Comparison of ENCODE assay signal across 1 cellular context in genomic region chr7:101220295-101220694, GRCh38.
TF ChIP-seq lines count a peak whose summit lies in the region.

No MANE protein-coding gene starts in this region.

TF ChIP-seq in HepG2, 621 proteins besides CTCF, POLR2A, EP300 and RAD21 (continued from another document and continues in another):
- TF ChIP-seq GABPA (IDR thresholded peaks at IDR 0.05; ENCODE audit: low read depth, low read length) = no peak
- TF ChIP-seq GABPA (CRISPR knock-in tag; IDR thresholded peaks at IDR 0.05; ENCODE audit: low read depth) = no peak
- 0 out of 2 replicates have a peak, but pooled peaks have one; percentile 28 for TF ChIP-seq CHD4 (IDR thresholded peaks at IDR 0.05; ENCODE audit: borderline replicate concordance, low read length)
- TF ChIP-seq USF2 (IDR thresholded peaks at IDR 0.05; ENCODE audit: low read depth, low read length) = no peak
- peak; percentile 24; the same call in 1 of the 2 replicates for TF ChIP-seq USF2 (CRISPR knock-in tag; IDR thresholded peaks at IDR 0.05; ENCODE audit: borderline replicate concordance)
- peak; percentile 74 for TF ChIP-seq NR2F6 (IDR thresholded peaks at IDR 0.05)
- peak; percentile 82 for TF ChIP-seq NR2F6 (CRISPR knock-in tag; IDR thresholded peaks at IDR 0.05)
- TF ChIP-seq ZNF383 (CRISPR knock-in tag; IDR thresholded peaks at IDR 0.05; ENCODE audit: borderline replicate concordance) = no peak
- no peak for TF ChIP-seq ZNF674 (CRISPR knock-in tag; IDR thresholded peaks at IDR 0.05; ENCODE audit: low read depth)
- no peak for TF ChIP-seq KLF13 (CRISPR knock-in tag; IDR thresholded peaks at IDR 0.05)
- TF ChIP-seq PRMT3 (CRISPR knock-in tag; IDR thresholded peaks at IDR 0.05; ENCODE audit: borderline replicate concordance, low read depth) = no peak
- TF ChIP-seq KDM1A (CRISPR knock-in tag; IDR thresholded peaks at IDR 0.05) = 0 out of 2 replicates have a peak, but pooled peaks have one; percentile 10
- TF ChIP-seq ZGPAT (CRISPR knock-in tag; IDR thresholded peaks at IDR 0.05) = 0 out of 2 replicates have a peak, but pooled peaks have one; percentile 39
- TF ChIP-seq ZFP1 (CRISPR knock-in tag; IDR thresholded peaks at IDR 0.05) = no peak
- TF ChIP-seq HCFC1 (IDR thresholded peaks at IDR 0.05; ENCODE audit: low read depth, low read length) = no peak
- no peak for TF ChIP-seq ZBTB8A (CRISPR knock-in tag; IDR thresholded peaks at IDR 0.05; ENCODE audit: borderline replicate concordance, low read depth)
- TF ChIP-seq ZNF619 (CRISPR knock-in tag; IDR thresholded peaks at IDR 0.05) = no peak
- TF ChIP-seq, protein P1, sequence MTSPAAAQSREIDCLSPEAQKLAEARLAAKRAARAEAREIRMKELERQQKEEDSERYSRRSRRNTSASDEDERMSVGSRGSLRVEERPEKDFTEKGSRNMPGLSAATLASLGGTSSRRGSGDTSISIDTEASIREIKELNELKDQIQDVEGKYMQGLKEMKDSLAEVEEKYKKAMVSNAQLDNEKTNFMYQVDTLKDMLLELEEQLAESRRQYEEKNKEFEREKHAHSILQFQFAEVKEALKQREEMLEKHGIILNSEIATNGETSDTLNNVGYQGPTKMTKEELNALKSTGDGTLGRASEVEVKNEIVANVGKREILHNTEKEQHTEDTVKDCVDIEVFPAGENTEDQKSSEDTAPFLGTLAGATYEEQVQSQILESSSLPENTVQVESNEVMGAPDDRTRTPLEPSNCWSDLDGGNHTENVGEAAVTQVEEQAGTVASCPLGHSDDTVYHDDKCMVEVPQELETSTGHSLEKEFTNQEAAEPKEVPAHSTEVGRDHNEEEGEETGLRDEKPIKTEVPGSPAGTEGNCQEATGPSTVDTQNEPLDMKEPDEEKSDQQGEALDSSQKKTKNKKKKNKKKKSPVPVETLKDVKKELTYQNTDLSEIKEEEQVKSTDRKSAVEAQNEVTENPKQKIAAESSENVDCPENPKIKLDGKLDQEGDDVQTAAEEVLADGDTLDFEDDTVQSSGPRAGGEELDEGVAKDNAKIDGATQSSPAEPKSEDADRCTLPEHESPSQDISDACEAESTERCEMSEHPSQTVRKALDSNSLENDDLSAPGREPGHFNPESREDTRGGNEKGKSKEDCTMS (CRISPR knock-in tag; conservative IDR thresholded peaks at IDR 0.05) = no peak
- no peak for TF ChIP-seq EED (CRISPR knock-in tag; IDR thresholded peaks at IDR 0.05)
- TF ChIP-seq FOXA3 (CRISPR knock-in tag; IDR thresholded peaks at IDR 0.05) = peak; percentile 55
- peak; percentile 53; the same call in 1 of the 2 replicates for TF ChIP-seq PHF21A (CRISPR knock-in tag; IDR thresholded peaks at IDR 0.05)
- TF ChIP-seq POLR2AphosphoS2 (IDR thresholded peaks at IDR 0.05; ENCODE audit: low read depth, low read length) = no peak
- peak; percentile 96 for TF ChIP-seq HNF4A (CRISPR knock-in tag; IDR thresholded peaks at IDR 0.05)
- no peak for TF ChIP-seq ZBTB46 (CRISPR knock-in tag; IDR thresholded peaks at IDR 0.05; ENCODE audit: borderline replicate concordance)
- TF ChIP-seq ZMYM3 (CRISPR knock-in tag; IDR thresholded peaks at IDR 0.05) = peak; percentile 21; the same call in 1 of the 2 replicates
- no peak for TF ChIP-seq ZHX2 (IDR thresholded peaks at IDR 0.05; ENCODE audit: low read depth)
- no peak for TF ChIP-seq ZHX2 (CRISPR knock-in tag; IDR thresholded peaks at IDR 0.05; ENCODE audit: borderline replicate concordance)
- no peak for TF ChIP-seq ZNF263 (CRISPR knock-in tag; IDR thresholded peaks at IDR 0.05)
- 0 out of 2 replicates have a peak, but pooled peaks have one; percentile 16 for TF ChIP-seq MYC (CRISPR knock-in tag; IDR thresholded peaks at IDR 0.05; ENCODE audit: borderline replicate concordance)
- 0 out of 2 replicates have a peak, but pooled peaks have one; percentile 25 for TF ChIP-seq ZMYM4 (CRISPR knock-in tag; IDR thresholded peaks at IDR 0.05)
- TF ChIP-seq, protein P2, sequence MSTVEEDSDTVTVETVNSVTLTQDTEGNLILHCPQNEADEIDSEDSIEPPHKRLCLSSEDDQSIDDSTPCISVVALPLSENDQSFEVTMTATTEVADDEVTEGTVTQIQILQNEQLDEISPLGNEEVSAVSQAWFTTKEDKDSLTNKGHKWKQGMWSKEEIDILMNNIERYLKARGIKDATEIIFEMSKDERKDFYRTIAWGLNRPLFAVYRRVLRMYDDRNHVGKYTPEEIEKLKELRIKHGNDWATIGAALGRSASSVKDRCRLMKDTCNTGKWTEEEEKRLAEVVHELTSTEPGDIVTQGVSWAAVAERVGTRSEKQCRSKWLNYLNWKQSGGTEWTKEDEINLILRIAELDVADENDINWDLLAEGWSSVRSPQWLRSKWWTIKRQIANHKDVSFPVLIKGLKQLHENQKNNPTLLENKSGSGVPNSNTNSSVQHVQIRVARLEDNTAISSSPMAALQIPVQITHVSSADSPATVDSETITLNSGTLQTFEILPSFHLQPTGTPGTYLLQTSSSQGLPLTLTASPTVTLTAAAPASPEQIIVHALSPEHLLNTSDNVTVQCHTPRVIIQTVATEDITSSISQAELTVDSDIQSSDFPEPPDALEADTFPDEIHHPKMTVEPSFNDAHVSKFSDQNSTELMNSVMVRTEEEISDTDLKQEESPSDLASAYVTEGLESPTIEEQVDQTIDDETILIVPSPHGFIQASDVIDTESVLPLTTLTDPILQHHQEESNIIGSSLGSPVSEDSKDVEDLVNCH (CRISPR knock-in tag; IDR thresholded peaks at IDR 0.05) = no peak
- TF ChIP-seq ZHX1 (CRISPR knock-in tag; IDR thresholded peaks at IDR 0.05; ENCODE audit: low read depth) = peak; percentile 73
- peak; percentile 61 for TF ChIP-seq NR2F2 (IDR thresholded peaks at IDR 0.05; ENCODE audit: borderline replicate concordance, low read depth)
- no peak for TF ChIP-seq ZNF33B (CRISPR knock-in tag; IDR thresholded peaks at IDR 0.05)
- TF ChIP-seq, protein P3, sequence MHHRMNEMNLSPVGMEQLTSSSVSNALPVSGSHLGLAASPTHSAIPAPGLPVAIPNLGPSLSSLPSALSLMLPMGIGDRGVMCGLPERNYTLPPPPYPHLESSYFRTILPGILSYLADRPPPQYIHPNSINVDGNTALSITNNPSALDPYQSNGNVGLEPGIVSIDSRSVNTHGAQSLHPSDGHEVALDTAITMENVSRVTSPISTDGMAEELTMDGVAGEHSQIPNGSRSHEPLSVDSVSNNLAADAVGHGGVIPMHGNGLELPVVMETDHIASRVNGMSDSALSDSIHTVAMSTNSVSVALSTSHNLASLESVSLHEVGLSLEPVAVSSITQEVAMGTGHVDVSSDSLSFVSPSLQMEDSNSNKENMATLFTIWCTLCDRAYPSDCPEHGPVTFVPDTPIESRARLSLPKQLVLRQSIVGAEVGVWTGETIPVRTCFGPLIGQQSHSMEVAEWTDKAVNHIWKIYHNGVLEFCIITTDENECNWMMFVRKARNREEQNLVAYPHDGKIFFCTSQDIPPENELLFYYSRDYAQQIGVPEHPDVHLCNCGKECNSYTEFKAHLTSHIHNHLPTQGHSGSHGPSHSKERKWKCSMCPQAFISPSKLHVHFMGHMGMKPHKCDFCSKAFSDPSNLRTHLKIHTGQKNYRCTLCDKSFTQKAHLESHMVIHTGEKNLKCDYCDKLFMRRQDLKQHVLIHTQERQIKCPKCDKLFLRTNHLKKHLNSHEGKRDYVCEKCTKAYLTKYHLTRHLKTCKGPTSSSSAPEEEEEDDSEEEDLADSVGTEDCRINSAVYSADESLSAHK (CRISPR knock-in tag; IDR thresholded peaks at IDR 0.05; ENCODE audit: borderline replicate concordance) = no peak
- TF ChIP-seq ZMYM2 (CRISPR knock-in tag; IDR thresholded peaks at IDR 0.05) = peak; percentile 69; the same call in 1 of the 2 replicates
- peak; percentile 50 for TF ChIP-seq FOSL2 (CRISPR knock-in tag; IDR thresholded peaks at IDR 0.05)
